ENCODE assay signal across 16 cellular contexts in the genomic region with DNA sequence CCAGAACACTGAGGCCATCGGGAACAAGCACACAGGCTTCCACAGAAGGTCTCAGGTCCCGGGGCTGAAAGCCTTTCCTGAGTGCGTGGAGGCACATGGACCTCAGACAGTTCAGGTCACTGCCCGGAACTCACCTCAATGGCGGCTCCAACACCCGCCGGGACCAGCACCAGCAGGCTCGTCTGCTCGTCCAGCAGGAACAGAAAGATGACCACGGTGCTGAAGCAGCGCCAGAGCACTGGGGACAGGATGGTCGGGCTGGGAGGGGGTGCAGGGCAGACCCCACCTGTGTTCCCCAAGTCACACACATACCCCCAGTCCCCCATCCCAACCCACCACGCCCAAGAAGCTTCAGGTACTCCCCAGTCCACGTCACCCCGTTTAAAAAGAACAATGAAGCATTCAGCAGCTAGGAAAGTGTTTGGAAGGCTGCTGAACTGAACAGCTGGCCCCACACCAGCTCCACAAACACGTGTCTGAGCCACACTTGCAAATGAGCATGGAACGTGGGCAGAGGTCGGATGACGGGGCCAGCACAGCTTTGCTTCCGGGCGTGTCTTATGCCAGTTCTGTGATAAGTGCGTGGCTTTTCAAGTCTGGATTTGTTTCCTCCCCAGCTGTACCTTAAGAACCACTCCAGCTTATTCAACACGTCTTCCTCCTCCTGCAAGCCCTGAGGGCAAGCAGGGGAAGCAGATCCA. TPM values are rescaled to one million over a fixed set of nuclear protein-coding genes. Genes with fewer than 3 reads are reported as not detected.
DNase-seq lines count a peak whose midpoint lies in the region; ATAC-seq and TF ChIP-seq lines count a peak whose summit lies in the region.
"Had no signal": no experiment of that assay in that cellular context is flagged by ENCODE, and none has a peak within 500 bp of the region (broad histone marks: within the 10 kb centered on the region; RNA-seq: fewer than 3 reads in every experiment).

No MANE protein-coding gene starts in this region.

- intact Hi-C loops in left cardiac atrium (cut with DNase I) (no loop called here), prostate gland (cut with DNase I) (no loop called here)

- H3K36me3 ChIP-seq in DND-41 (ENCODE audit: insufficient read depth, low read length) (peaks cover 80% of the 10 kb centered on the region), SK-N-MC (ENCODE audit: insufficient read depth, low read length) (peaks cover 41% of the 10 kb centered on the region), prostate gland (peaks cover 0 to 3% of the 10 kb centered on the region in 2 donors), osteoblast (ENCODE audit: insufficient read depth, low read length) (peaks cover 44% of the 10 kb centered on the region)

- DNase-seq in DND-41 (no peak), SK-N-MC (ENCODE audit: low read depth, low spot score) (no peak), left cardiac atrium (no peak), prostate gland (ENCODE audit: low spot score) (peak; percentile 85), cerebellar nuclear complex (lab: John Stamatoyannopoulos, UW) (no peak), osteoblast (ENCODE audit: insufficient read length, low spot score, missing footprints) (no peak)
- DNase-seq in stimulated activated CD4-positive, alpha-beta T cell treated with anti-CD3 and anti-CD28 coated beads, Interleukin-1b, Interleukin-23, amount 100 ng/mL, for 48 hours: no peak
- DNase-seq in activated CD4-positive, alpha-beta T cell treated with anti-CD3 and anti-CD28 coated beads, Interleukin-2, amount 10 ng/mL, durations not matched to agents 7 days and 5 days: no peak
- DNase-seq: activated CD4-positive, CD25-positive, alpha-beta regulatory T cell; activated T-cell treated with anti-CD3 and anti-CD28 coated beads, Interleukin-2, amount 50 U/mL, for 48 hours; NCI-H1436 treated with DMSO at 0.1 percent for 48 hours; NCI-H524 treated with DMSO at 0.1 percent for 48 hours; stimulated activated naive CD4-positive, alpha-beta T cell had no signal

- H3K27ac ChIP-seq in DND-41 (ENCODE audit: low read length): 0 out of 2 replicates have a peak overlapping the region, but pooled peaks have one; percentile 10
- peak overlapping the region; percentile 99 for H3K27ac ChIP-seq in SK-N-MC
- peak overlapping the region; percentile 48 to 51 for H3K27ac ChIP-seq in prostate gland
- H3K27ac ChIP-seq in osteoblast (ENCODE audit: low read depth, low read length): no peak overlapping the region

- ATAC-seq in DND-41 (ENCODE audit: insufficient read depth, low read depth) (no peak), left cardiac atrium (peak; percentile 83 to 93)
- ATAC-seq: HCT116, SK-N-SH treated with all-trans-retinoic acid at 6 μM for 48 hours had no signal

- no peak for TF ChIP-seq CTCF in DND-41 (IDR thresholded peaks at IDR 0.05; ENCODE audit: borderline replicate concordance, extremely low read depth, low read length, poor library complexity, severe bottlenecking)
- TF ChIP-seq CTCF in prostate gland (IDR thresholded peaks at IDR 0.05): no peak
- no peak for TF ChIP-seq CTCF in osteoblast (IDR thresholded peaks at IDR 0.05; ENCODE audit: extremely low read depth, low read depth, low read length)

- 73% methylated on average over 23 of the region's 23 CpGs for WGBS in prostate gland

- CTCF ChIA-PET in activated CD4-positive, alpha-beta T cell treated with anti-CD3 and anti-CD28 coated beads, Interleukin-2, amount 10 ng/mL, durations not matched to agents 7 days and 5 days (lab: Charles Lee): interaction anchor here (0.9 kb wide), 1 partner anchor 17 kb away, joined by 3 read pairs; no protein-coding TSS in a partner anchor

- H3K4me2 ChIP-seq in DND-41 (ENCODE audit: insufficient read depth, low read length) (no peak overlapping the region), osteoblast (ENCODE audit: insufficient read depth, low read length) (no peak overlapping the region)

- peaks cover 79% of the 10 kb centered on the region for H3K79me2 ChIP-seq in DND-41 (ENCODE audit: insufficient read depth, low read length)
- H3K79me2 ChIP-seq in osteoblast (ENCODE audit: insufficient read depth, low read length): no peaks in the 10 kb centered on the region

- H3K4me1 Mint-ChIP-seq in activated CD4-positive, alpha-beta T cell treated with anti-CD3 and anti-CD28 coated beads, Interleukin-2, amount 10 ng/mL, durations not matched to agents 7 days and 5 days: peaks cover 2% of the 10 kb centered on the region
- H3K4me1 Mint-ChIP-seq: brain had no signal

- H4K20me1 ChIP-seq in DND-41 (ENCODE audit: insufficient read depth, low read length) (peaks cover 60% of the 10 kb centered on the region), osteoblast (ENCODE audit: insufficient read depth, low read length) (peaks cover 11% of the 10 kb centered on the region)

- H3K9me3 Mint-ChIP-seq in activated CD4-positive, alpha-beta T cell treated with anti-CD3 and anti-CD28 coated beads, Interleukin-2, amount 10 ng/mL, durations not matched to agents 7 days and 5 days: no peaks in the 10 kb centered on the region
- H3K9me3 Mint-ChIP-seq: brain had no signal

- no peaks in the 10 kb centered on the region for H3K27me3 Mint-ChIP-seq in activated CD4-positive, alpha-beta T cell treated with anti-CD3 and anti-CD28 coated beads, Interleukin-2, amount 10 ng/mL, durations not matched to agents 7 days and 5 days
- H3K27me3 Mint-ChIP-seq: brain had no signal

- TF ChIP-seq POLR2A in prostate gland (IDR thresholded peaks at IDR 0.05): no peak

- H3K9me3 ChIP-seq in DND-41 (ENCODE audit: insufficient read depth, low read length, severe bottlenecking) (no peaks in the 10 kb centered on the region), SK-N-MC (ENCODE audit: low read depth, low read length) (no peaks in the 10 kb centered on the region), prostate gland (no peaks in the 10 kb centered on the region), osteoblast (ENCODE audit: low read depth, low read length) (no peaks in the 10 kb centered on the region)

- no peak overlapping the region for H3K4me3 ChIP-seq in DND-41 (ENCODE audit: low read depth in 1 of 2, low read length in 2 of 2)
- H3K4me3 ChIP-seq in SK-N-MC: no peak overlapping the region
- H3K4me3 ChIP-seq in prostate gland: no peak overlapping the region
- H3K4me3 ChIP-seq in osteoblast (ENCODE audit: insufficient read depth, low read length): no peak overlapping the region

- H3K27ac Mint-ChIP-seq in activated CD4-positive, alpha-beta T cell treated with anti-CD3 and anti-CD28 coated beads, Interleukin-2, amount 10 ng/mL, durations not matched to agents 7 days and 5 days: no peak overlapping the region

- H3K4me1 ChIP-seq in DND-41 (ENCODE audit: insufficient read depth, low read length): no peaks in the 10 kb centered on the region
- H3K4me1 ChIP-seq in prostate gland (replicated peaks): no peaks in the 10 kb centered on the region
- no peaks in the 10 kb centered on the region for H3K4me1 ChIP-seq in osteoblast (ENCODE audit: insufficient read depth, low read length)

- H2AFZ ChIP-seq in DND-41 (ENCODE audit: low read depth, low read length) (no peak overlapping the region), osteoblast (ENCODE audit: low read length) (no peak overlapping the region)

- H3K36me3 Mint-ChIP-seq in activated CD4-positive, alpha-beta T cell treated with anti-CD3 and anti-CD28 coated beads, Interleukin-2, amount 10 ng/mL, durations not matched to agents 7 days and 5 days (ENCODE audit: low read depth): peaks cover 25% of the 10 kb centered on the region

- no peak overlapping the region for H3K9ac ChIP-seq in DND-41 (ENCODE audit: low read depth, low read length)
- no peak overlapping the region for H3K9ac ChIP-seq in SK-N-MC (ENCODE audit: insufficient read length)

- POLR2A ChIA-PET in activated CD4-positive, alpha-beta T cell treated with anti-CD3 and anti-CD28 coated beads, Interleukin-2, amount 10 ng/mL, durations not matched to agents 7 days and 5 days (lab: Charles Lee): no interaction called here

- no peak overlapping the region for H3K4me3 Mint-ChIP-seq in activated CD4-positive, alpha-beta T cell treated with anti-CD3 and anti-CD28 coated beads, Interleukin-2, amount 10 ng/mL, durations not matched to agents 7 days and 5 days
- H3K4me3 Mint-ChIP-seq: brain had no signal

- H3K27me3 ChIP-seq in DND-41 (ENCODE audit: insufficient read depth, low read length, poor library complexity): no peaks in the 10 kb centered on the region
- no peaks in the 10 kb centered on the region for H3K27me3 ChIP-seq in prostate gland (replicated peaks; ENCODE audit: insufficient read depth)
- H3K27me3 ChIP-seq in osteoblast (ENCODE audit: insufficient read depth, low read length): no peaks in the 10 kb centered on the region

RNA-seq across cellular contexts. Expression of gene CLPTM1L, which starts 14.6 kb away (rescaled TPM):
- total RNA-seq in left cardiac atrium (10 to 100 TPM; 46.6 to 51.7 TPM), prostate gland (100 to 1,000 TPM; 105 to 135 TPM), osteoblast (134 and 139 TPM in 2 replicates)
- 100 to 1,000 TPM; 122 to 123 TPM for total RNA-seq in activated CD4-positive, alpha-beta T cell treated with anti-CD3 and anti-CD28 coated beads, Interleukin-2, amount 10 ng/mL, durations not matched to agents 7 days and 5 days

RNA-seq across cellular contexts. Expression of gene TERT, which starts 35.4 kb away (rescaled TPM):
- total RNA-seq in left cardiac atrium (not detected), prostate gland (1 to 10 TPM in 1 of 2 donors, not detected in 1; 3.6 TPM), osteoblast (not detected in 2 replicates)
- 1 to 10 TPM; 3.4 to 5.6 TPM for total RNA-seq in activated CD4-positive, alpha-beta T cell treated with anti-CD3 and anti-CD28 coated beads, Interleukin-2, amount 10 ng/mL, durations not matched to agents 7 days and 5 days
